ENCODE assay signal across 15 cellular contexts in genomic region chr11:89093806-89094205, GRCh38. TPM values are rescaled to one million over a fixed set of nuclear protein-coding genes. Genes with fewer than 3 reads are reported as not detected.
"Had no signal": no experiment of that assay in that cellular context is flagged by ENCODE, and none has a peak within 500 bp of the region (broad histone marks: within the 10 kb centered on the region; RNA-seq: fewer than 3 reads in every experiment).

No MANE protein-coding gene starts in this region.

RNA-seq across cellular contexts. Expression of gene GRM5, which starts 28.0 kb away (rescaled TPM):
- total RNA-seq: left colon; left lobe of liver; left ventricle myocardium inferior; left ventricle myocardium superior; liver; lower leg skin; lung microvascular endothelial cell; mononuclear cell; mucosa of descending colon; myocyte; naive thymus-derived CD4-positive, alpha-beta T cell; naive thymus-derived CD8-positive, alpha-beta T cell had no signal
- polyA plus RNA-seq: immature natural killer cell; keratinocyte; liver; mammary epithelial cell; naive thymus-derived CD4-positive, alpha-beta T cell; naive thymus-derived CD8-positive, alpha-beta T cell had no signal
